In the genomic region with DNA sequence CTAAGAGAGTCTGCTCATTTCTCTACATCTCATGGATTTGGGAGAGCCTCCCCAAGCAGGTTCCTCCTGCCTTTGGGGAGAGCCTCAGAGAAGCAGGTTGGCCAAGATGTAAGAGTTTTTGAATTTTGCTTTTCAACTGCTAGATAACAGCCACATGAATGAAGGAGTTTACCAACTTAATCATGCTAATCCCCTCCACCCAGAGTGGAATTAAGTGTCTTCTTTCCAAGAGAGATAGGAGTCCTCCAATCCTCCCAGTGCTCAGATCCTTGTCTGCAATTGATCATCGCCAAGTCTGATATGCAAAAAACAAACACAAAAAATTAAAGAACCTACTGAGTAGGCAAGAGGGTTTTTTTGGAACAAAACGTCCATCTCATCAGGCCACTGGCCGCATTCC, we compare ENCODE assay signal across 15 cellular contexts.
"Had no signal": no experiment of that assay in that cellular context is flagged by ENCODE, and none has a peak within 500 bp of the region (broad histone marks: within the 10 kb centered on the region; RNA-seq: fewer than 3 reads in every experiment).

No MANE protein-coding gene starts in this region.

- DNase-seq: KBM-7, NCI-H1092 treated with DMSO at 0.1 percent for 48 hours, NCI-H1417, NCI-H1436 treated with DMSO at 0.1 percent for 48 hours, NCI-H1694, NCI-H187 treated with DMSO at 0.1 percent for 48 hours, NCI-H2029 treated with DMSO at 0.1 percent for 48 hours, NCI-H2171 treated with DMSO at 0.1 percent for 48 hours, NCI-H345, NCI-H446 treated with DMSO at 0.1 percent for 48 hours, NCI-H510A treated with DMSO at 0.1 percent for 48 hours, NCI-H526, SHP77, SK-N-SH had no signal

- H3K9me3 ChIP-seq: SK-N-SH had no signal

- H3K27ac ChIP-seq: RWPE1 had no signal
